Comparison of ENCODE assay signal across 11 cellular contexts in the genomic region with DNA sequence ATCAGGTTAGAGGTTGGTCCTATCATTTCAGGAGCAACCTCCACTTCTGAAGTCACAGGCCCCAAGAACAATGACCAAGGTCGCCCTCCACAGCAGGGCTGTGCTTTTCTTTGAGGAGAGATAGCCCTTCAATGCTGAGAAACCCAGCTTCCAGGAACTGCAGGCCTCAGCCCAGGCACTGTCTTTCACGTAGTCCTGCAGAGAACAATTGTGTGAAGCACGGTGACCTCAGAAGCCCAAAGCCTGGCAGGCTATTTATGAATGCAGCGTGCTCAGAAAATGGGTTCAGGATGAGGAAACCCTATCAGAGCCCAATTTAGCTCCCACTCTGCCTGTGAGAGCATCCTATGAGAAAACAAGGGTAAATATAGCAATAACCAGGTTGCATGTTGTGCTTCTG.
DNase-seq lines count a peak whose midpoint lies in the region; ATAC-seq and TF ChIP-seq lines count a peak whose summit lies in the region.
"Had no signal": no experiment of that assay in that cellular context is flagged by ENCODE, and none has a peak within 500 bp of the region (broad histone marks: within the 10 kb centered on the region; RNA-seq: fewer than 3 reads in every experiment).

No MANE protein-coding gene starts in this region.

- WGBS in spleen, 5 donors: 53 to 78% (median 74%) methylated on average over 4 of the region's 4 CpGs
- WGBS in transverse colon (ENCODE audit: low coverage in 1 of 2), 2 donors: 60 to 69% methylated on average over 1 to 4 of the region's 4 CpGs

- peak overlapping the region; percentile 43 for H2AFZ ChIP-seq in neural cell (ENCODE audit: low read depth, low read length)

- CTCF ChIA-PET in Caco-2 (lab: Charles Lee): no interaction called here
- CTCF ChIA-PET in activated CD8-positive, alpha-beta T cell treated with anti-CD3 and anti-CD28 coated beads, Interleukin-2, amount 10 ng/mL, durations not matched to agents 7 days and 5 days (lab: Charles Lee): no interaction called here

- H3K4me2 ChIP-seq in neural cell (ENCODE audit: low read length): no peak overlapping the region

- H3K27me3 ChIP-seq in Caco-2 (replicated peaks; ENCODE audit: control insufficient read depth, insufficient read depth, low read length) (no peaks in the 10 kb centered on the region), neural cell (ENCODE audit: insufficient read depth, low read depth, low read length) (no peaks in the 10 kb centered on the region), spleen (replicated peaks in 1 of 7) (no peaks in the 10 kb centered on the region), transverse colon (no peaks in the 10 kb centered on the region), vagina (no peaks in the 10 kb centered on the region)

- H3K9me3 ChIP-seq in Caco-2 (no peaks in the 10 kb centered on the region), neural cell (ENCODE audit: low read length) (no peaks in the 10 kb centered on the region), spleen (peaks cover 0 to 9% (median 5%) of the 10 kb centered on the region in 8 donors), transverse colon (no peaks in the 10 kb centered on the region), vagina (no peaks in the 10 kb centered on the region)

- H3K27ac ChIP-seq in neural cell (ENCODE audit: low read length) (peak overlapping the region; percentile 83), spleen (peak overlapping the region in 2 of 8 donors; percentile 32 to 37), transverse colon (no peak overlapping the region), vagina (no peak overlapping the region)

- no TSS peak for BruUV-seq in Caco-2 (replicated peaks; lab: Mats Ljungman, UMichigan)

- intact Hi-C loops in Caco-2 (cut with micrococcal nuclease; ENCODE audit: unreplicated experiment) (loop anchor here (5.0 kb wide), 1 partner anchor 391 kb away; the partner anchor contains the start of gene PLK2), cardiac septum (cut with DNase I) (loop anchor here (1.0 to 5.0 kb wide), 4 partner anchors 49 to 388 kb away; no protein-coding TSS in a partner anchor), spleen (cut with DNase I; ENCODE audit: low total_unique reads) (no loop called here), transverse colon (cut with DNase I; ENCODE audit: low total_unique reads) (no loop called here), vagina (cut with DNase I) (no loop called here)

- peak overlapping the region; percentile 45 for H3K9ac ChIP-seq in neural cell (ENCODE audit: low read length)

- no peaks in the 10 kb centered on the region for H3K79me2 ChIP-seq in neural cell (replicated peaks; ENCODE audit: insufficient read depth, low read length)

- TF ChIP-seq CTCF in Caco-2 (IDR thresholded peaks at IDR 0.05; ENCODE audit: insufficient read depth in 1 of 2, low read depth in 1 of 2, low read length in 1 of 2, severe bottlenecking in 1 of 2, unreplicated experiment in 1 of 2): no peak
- no peak for TF ChIP-seq CTCF in neural cell (IDR thresholded peaks at IDR 0.05; ENCODE audit: poor library complexity, severe bottlenecking)
- no peak for TF ChIP-seq CTCF in spleen (IDR thresholded peaks at IDR 0.05 in 8 of 11, conservative IDR thresholded peaks at IDR 0.05 in 3 of 11)
- no peak for TF ChIP-seq CTCF in transverse colon (IDR thresholded peaks at IDR 0.05)
- TF ChIP-seq CTCF in vagina (IDR thresholded peaks at IDR 0.05): no peak

- H3K27me3 Mint-ChIP-seq in Caco-2 (ENCODE audit: insufficient read depth, unreplicated experiment): no peaks in the 10 kb centered on the region
- H3K27me3 Mint-ChIP-seq in activated CD8-positive, alpha-beta T cell treated with anti-CD3 and anti-CD28 coated beads, Interleukin-2, amount 10 ng/mL, durations not matched to agents 7 days and 5 days (ENCODE audit: low read depth): no peaks in the 10 kb centered on the region

- H3K4me1 Mint-ChIP-seq in Caco-2 (ENCODE audit: low read depth, unreplicated experiment): peaks cover 27% of the 10 kb centered on the region
- no peaks in the 10 kb centered on the region for H3K4me1 Mint-ChIP-seq in activated CD8-positive, alpha-beta T cell treated with anti-CD3 and anti-CD28 coated beads, Interleukin-2, amount 10 ng/mL, durations not matched to agents 7 days and 5 days (ENCODE audit: low read depth)

- DNase-seq in Caco-2 (no peak), OCI-M1 (lab: John Stamatoyannopoulos, UW) (peak; percentile 88), cardiac septum (ENCODE audit: low spot score) (peak; percentile 88), spleen (no peak), transverse colon (no peak), vagina (ENCODE audit: extremely low spot score in 2 of 2) (no peak)
- DNase-seq in activated CD8-positive, alpha-beta T cell treated with anti-CD3 and anti-CD28 coated beads, Interleukin-2, amount 10 ng/mL, durations not matched to agents 7 days and 5 days: no peak
- DNase-seq: glutamatergic neuron; occipital lobe; stimulated activated CD4-positive, alpha-beta T cell treated with anti-CD3 and anti-CD28 coated beads, Interleukin-15, amount 100 ng/mL, for 24 hours had no signal

- H3K36me3 ChIP-seq in Caco-2 (ENCODE audit: control insufficient read depth, insufficient read depth, low read length) (no peaks in the 10 kb centered on the region), neural cell (ENCODE audit: insufficient read depth, low read length) (no peaks in the 10 kb centered on the region), spleen (no peaks in the 10 kb centered on the region), transverse colon (no peaks in the 10 kb centered on the region), vagina (no peaks in the 10 kb centered on the region)

- H4K20me1 ChIP-seq in neural cell (ENCODE audit: insufficient read depth): no peaks in the 10 kb centered on the region

- H3K4me3 Mint-ChIP-seq in Caco-2 (ENCODE audit: unreplicated experiment): no peak overlapping the region
- no peak overlapping the region for H3K4me3 Mint-ChIP-seq in activated CD8-positive, alpha-beta T cell treated with anti-CD3 and anti-CD28 coated beads, Interleukin-2, amount 10 ng/mL, durations not matched to agents 7 days and 5 days

- TF ChIP-seq EP300 in neural cell (conservative IDR thresholded peaks at IDR 0.05; ENCODE audit: poor library complexity, severe bottlenecking) (no peak), transverse colon (IDR thresholded peaks at IDR 0.05; ENCODE audit: low read depth) (no peak)

- peak overlapping the region; percentile 1 for H3K27ac Mint-ChIP-seq in Caco-2 (ENCODE audit: unreplicated experiment)
- no peak overlapping the region for H3K27ac Mint-ChIP-seq in activated CD8-positive, alpha-beta T cell treated with anti-CD3 and anti-CD28 coated beads, Interleukin-2, amount 10 ng/mL, durations not matched to agents 7 days and 5 days

- peaks cover 17% of the 10 kb centered on the region for H3F3A ChIP-seq in neural cell (ENCODE audit: insufficient read depth, low read length, poor library complexity, severe bottlenecking)

- POLR2A ChIA-PET in Caco-2 (lab: Charles Lee): no interaction called here
- POLR2A ChIA-PET in activated CD8-positive, alpha-beta T cell treated with anti-CD3 and anti-CD28 coated beads, Interleukin-2, amount 10 ng/mL, durations not matched to agents 7 days and 5 days (lab: Charles Lee): no interaction called here

- in situ Hi-C loops in transverse colon (cut with MboI; ENCODE audit: low pct_ligation_motif_present in 1 of 4, low pct_unique_long_range_greater_than_20kb in 1 of 4, low sequenced_read_pairs in 3 of 4): no loop called here

- H3K36me3 Mint-ChIP-seq in Caco-2 (ENCODE audit: insufficient read depth, unreplicated experiment): no peaks in the 10 kb centered on the region
- H3K36me3 Mint-ChIP-seq in activated CD8-positive, alpha-beta T cell treated with anti-CD3 and anti-CD28 coated beads, Interleukin-2, amount 10 ng/mL, durations not matched to agents 7 days and 5 days (ENCODE audit: low read depth): no peaks in the 10 kb centered on the region

- H3K4me3 ChIP-seq in Caco-2 (ENCODE audit: low read depth, low read length) (no peak overlapping the region), neural cell (ENCODE audit: low read length) (peak overlapping the region; percentile 28), spleen (no peak overlapping the region), transverse colon (no peak overlapping the region), vagina (no peak overlapping the region)

- H3K4me1 ChIP-seq in Caco-2: peaks cover 16% of the 10 kb centered on the region
- H3K4me1 ChIP-seq in spleen: peaks cover 0 to 6% (median 0%) of the 10 kb centered on the region in 6 donors
- H3K4me1 ChIP-seq in transverse colon: peaks cover 0 to 46% (median 4%) of the 10 kb centered on the region in 4 donors
- peaks cover 5% of the 10 kb centered on the region for H3K4me1 ChIP-seq in vagina

- H3K9me3 Mint-ChIP-seq in Caco-2 (ENCODE audit: unreplicated experiment): peaks cover 6% of the 10 kb centered on the region
- no peaks in the 10 kb centered on the region for H3K9me3 Mint-ChIP-seq in activated CD8-positive, alpha-beta T cell treated with anti-CD3 and anti-CD28 coated beads, Interleukin-2, amount 10 ng/mL, durations not matched to agents 7 days and 5 days (ENCODE audit: insufficient read depth)

- no peak for TF ChIP-seq POLR2A in spleen (IDR thresholded peaks at IDR 0.05)
- TF ChIP-seq POLR2A in transverse colon (IDR thresholded peaks at IDR 0.05): no peak
- TF ChIP-seq POLR2A in vagina (IDR thresholded peaks at IDR 0.05): no peak

- no peak for TF ChIP-seq RAD21 in neural cell (conservative IDR thresholded peaks at IDR 0.05)

- no peaks in the 10 kb centered on the region for H3K9me2 ChIP-seq in neural cell (ENCODE audit: insufficient read depth, low read length)

- no peak for ATAC-seq in activated CD8-positive, alpha-beta T cell treated with anti-CD3 and anti-CD28 coated beads, Interleukin-2, amount 10 ng/mL, durations not matched to agents 7 days and 5 days

TF ChIP-seq in neural cell, 6 proteins besides CTCF, POLR2A, EP300 and RAD21 (continues in another document):
- TF ChIP-seq TAF1 (IDR thresholded peaks at IDR 0.05; ENCODE audit: low read depth) (no peak), EZH2 (IDR thresholded peaks at IDR 0.05; ENCODE audit: borderline replicate concordance, insufficient read depth, low read length, poor library complexity, severe bottlenecking) (no peak), MXI1 (conservative IDR thresholded peaks at IDR 0.05; ENCODE audit: poor library complexity, severe bottlenecking) (no peak)

Comparison
In these comparisons a context has a peak if more than half of its experiments do, and no peak if none do; other contexts are left out.
1. DNase-seq: peak in OCI-M1 (single experiment) and cardiac septum (single experiment); none in Caco-2 (0 of 2), spleen (single experiment), activated CD8-positive, alpha-beta T cell treated with anti-CD3 and anti-CD28 coated beads, Interleukin-2, amount 10 ng/mL, durations not matched to agents 7 days and 5 days (single experiment), transverse colon (single experiment) and vagina (0 of 2).
2. intact Hi-C loops: an anchor here in Caco-2 (5.0 kb wide) and cardiac septum (1.0 to 5.0 kb wide); none called in spleen, transverse colon and vagina.